Comparison of ENCODE assay signal across 1 cellular context in genomic region chr7:157431951-157432540, GRCh38.
TF ChIP-seq lines count a peak whose summit lies in the region.

No MANE protein-coding gene starts in this region.

TF ChIP-seq in WTC11, 78 proteins besides CTCF, POLR2A, EP300 and RAD21 (continued from another document):
- TF ChIP-seq ERG (CRISPR knock-in tag; IDR thresholded peaks at IDR 0.05): no peak
- no peak for TF ChIP-seq SOX15 (CRISPR knock-in tag; IDR thresholded peaks at IDR 0.05)
- TF ChIP-seq IRF1 (CRISPR knock-in tag; IDR thresholded peaks at IDR 0.05): no peak
- TF ChIP-seq MAX (CRISPR knock-in tag; IDR thresholded peaks at IDR 0.05): no peak
- TF ChIP-seq USF1 (CRISPR knock-in tag; IDR thresholded peaks at IDR 0.05): no peak
- TF ChIP-seq NFATC4 (CRISPR knock-in tag; IDR thresholded peaks at IDR 0.05): no peak
- no peak for TF ChIP-seq ZNF219 (CRISPR knock-in tag; IDR thresholded peaks at IDR 0.05; ENCODE audit: borderline replicate concordance)
